Comparison of ENCODE assay signal across 31 cellular contexts in genomic region chr1:117633068-117633345, GRCh38. TPM values are rescaled to one million over a fixed set of nuclear protein-coding genes. Genes with fewer than 3 reads are reported as not detected.
A peak's percentile ranks its signal among the peaks of the same experiment; 100 is the strongest.
DNase-seq lines count a peak whose midpoint lies in the region; ATAC-seq, FAIRE-seq and TF ChIP-seq lines count a peak whose summit lies in the region.
"Had no signal": no experiment of that assay in that cellular context is flagged by ENCODE, and none has a peak within 500 bp of the region (broad histone marks: within the 10 kb centered on the region; RNA-seq: fewer than 3 reads in every experiment).

No MANE protein-coding gene starts in this region.

- POLR2A ChIA-PET in H1 (lab: Charles Lee; ENCODE audit: partially characterized antibody): interaction anchor here (2.9 kb wide), 1 partner anchor 26 kb away, joined by 12 read pairs; the partner anchor contains the start of gene TENT5C

- no peak overlapping the region for H3K9ac ChIP-seq in OCI-LY3 (ENCODE audit: low read length)
- no peak overlapping the region for H3K9ac ChIP-seq in H1 (replicated peaks in 1 of 4; ENCODE audit: extremely low read depth in 1 of 4, low read depth in 3 of 4, low read length in 3 of 4)
- H3K9ac ChIP-seq: BLaER1, neural progenitor cell had no signal

- no peak for TF ChIP-seq EP300 in H1 (IDR thresholded peaks at IDR 0.05; ENCODE audit: borderline replicate concordance in 1 of 2, low read depth in 2 of 2, low read length in 2 of 2)

- H4K8ac ChIP-seq in H1 (ENCODE audit: extremely low read depth, insufficient read depth, low read length): peak overlapping the region; percentile 73; the same call in 1 of the 2 replicates

- no peak overlapping the region for H3K14ac ChIP-seq in H1 (ENCODE audit: insufficient read length)

- H3K9me3 Mint-ChIP-seq in CD4-positive, CD25-positive, alpha-beta regulatory T cell: peaks cover 0 to 1% (median 0%) of the 10 kb centered on the region in 7 donors
- H3K9me3 Mint-ChIP-seq: activated T-cell treated with anti-CD3 and anti-CD28 coated beads, Interleukin-2, amount 50 U/mL, for 4 hours; HFFc6; neural progenitor cell; stimulated activated naive CD8-positive, alpha-beta T cell treated with anti-CD3 and anti-CD28 coated beads, Interleukin-15, amount 100 ng/mL, for 72 hours had no signal

- 90% methylated on average over 5 of the region's 5 CpGs; no CpG with 5 or more reads in 1 of the 2 experiments for WGBS in H1 (ENCODE audit: extremely low coverage in 1 of 2, insufficient coverage in 1 of 2, insufficient read length in 1 of 2, insufficient replicate concordance in 2 of 2, low coverage in 1 of 2, low lambda C conversion rate in 2 of 2, missing lambda C conversion rate in 1 of 2), 2 experiments
- whole genome bisulfite sequencing in psoas muscle, 3 donors: 25 to 51% (median 26%) methylated on average over 5 of the region's 5 CpGs

- peak overlapping the region in 2 of 3 donors; percentile 64 to 75 for H3K27ac Mint-ChIP-seq in CD4-positive, CD25-positive, alpha-beta regulatory T cell
- H3K27ac Mint-ChIP-seq: brain; HFFc6; neural progenitor cell; stimulated activated naive CD8-positive, alpha-beta T cell treated with anti-CD3 and anti-CD28 coated beads, Interleukin-15, amount 100 ng/mL, for 72 hours had no signal

- H2BK12ac ChIP-seq in H1 (ENCODE audit: low read depth, low read length): no peak overlapping the region

- H2BK120ac ChIP-seq in H1 (replicated peaks; ENCODE audit: low read depth, low read length): no peak overlapping the region

- H3K4me3 Mint-ChIP-seq in CD4-positive, CD25-positive, alpha-beta regulatory T cell: peak overlapping the region; percentile 4 to 87 (median 20)
- H3K4me3 Mint-ChIP-seq: activated T-cell treated with anti-CD3 and anti-CD28 coated beads, Interleukin-2, amount 50 U/mL, for 4 hours; brain; HFFc6; neural progenitor cell; stimulated activated naive CD8-positive, alpha-beta T cell treated with anti-CD3 and anti-CD28 coated beads, Interleukin-15, amount 100 ng/mL, for 72 hours had no signal

- TF ChIP-seq POLR2A in H1 (IDR thresholded peaks at IDR 0.05; ENCODE audit: control extremely low read depth in 1 of 2, low read depth in 2 of 2, low read length in 2 of 2): no peak

- H4K5ac ChIP-seq in H1 (ENCODE audit: insufficient read length, low read depth, low read length): no peak overlapping the region

- FAIRE-seq in H1 (lab: Jason Lieb, UNC): no peak
- FAIRE-seq: G401.6, GM19239, keratinocyte had no signal

- intact Hi-C loops in psoas muscle (cut with DNase I): no loop called here

- H3K4me1 ChIP-seq in CD4-positive, CD25-positive, alpha-beta regulatory T cell (ENCODE audit: control insufficient read depth, insufficient read depth, low read length, poor library complexity, severe bottlenecking): peaks cover 53% of the 10 kb centered on the region
- H3K4me1 ChIP-seq in OCI-LY3 (ENCODE audit: low read length): peaks cover 66% of the 10 kb centered on the region
- peaks cover 5 to 16% (median 8%) of the 10 kb centered on the region in 4 experiments; a peak in 6 of 7 replicates for H3K4me1 ChIP-seq in H1 (replicated peaks in 1 of 4; ENCODE audit: control insufficient read depth in 3 of 4, insufficient read depth in 4 of 4, low read length in 3 of 4)
- H3K4me1 ChIP-seq in psoas muscle: peaks cover 35% of the 10 kb centered on the region
- H3K4me1 ChIP-seq: neural progenitor cell, sigmoid colon, tibial nerve had no signal

- no peak for DNase-seq in CD4-positive, CD25-positive, alpha-beta regulatory T cell
- DNase-seq in H1 (ENCODE audit: low read depth in 1 of 2, low spot score in 2 of 2) (no peak), psoas muscle (no peak), NCI-H69 (lab: John Stamatoyannopoulos, UW) (no peak), putamen (ENCODE audit: low spot score) (no peak)
- DNase-seq in stimulated activated CD4-positive, alpha-beta T cell treated with anti-CD3 and anti-CD28 coated beads, Interleukin-2, amount 100 ng/mL, for 24 hours: no peak
- DNase-seq: activated CD4-positive, CD25-positive, alpha-beta regulatory T cell treated with anti-CD3 and anti-CD28 coated beads, Interleukin-2, amount 50 U/mL, for 72 hours; activated naive CD4-positive, alpha-beta T cell treated with Interleukin-2 at 50 U/mL for 16 hours; activated T-cell treated with anti-CD3 and anti-CD28 coated beads, Interleukin-2, amount 50 U/mL, for 4 hours; COR-L47; HFFc6; left ventricle myocardium superior; mucosa of descending colon; NCI-H1105 treated with DMSO at 0.1 percent for 48 hours; NCI-H1930; NCI-H2227 treated with DMSO at 0.1 percent for 48 hours; NCI-H748 treated with DMSO at 0.1 percent for 48 hours; sigmoid colon; stimulated activated naive CD8-positive, alpha-beta T cell treated with anti-CD3 and anti-CD28 coated beads, Interleukin-15, amount 100 ng/mL, for 72 hours; T-helper 1 cell had no signal

- H3K79me2 ChIP-seq in OCI-LY3 (ENCODE audit: low read length) (no peaks in the 10 kb centered on the region), H1 (ENCODE audit: control insufficient read depth in 1 of 2, insufficient read depth in 2 of 2, low read length in 2 of 2) (no peaks in the 10 kb centered on the region)

- peak overlapping the region; percentile 7 for H3K4me3 ChIP-seq in CD4-positive, CD25-positive, alpha-beta regulatory T cell (ENCODE audit: low read depth, low read length)
- no peak overlapping the region; the same call in 1 of the 2 replicates for H3K4me3 ChIP-seq in OCI-LY3 (ENCODE audit: low read length)
- H3K4me3 ChIP-seq in H1 (ENCODE audit: extremely low read depth in 1 of 4, insufficient read depth in 2 of 4, low read depth in 3 of 4, low read length in 4 of 4): no peak overlapping the region
- H3K4me3 ChIP-seq in psoas muscle: no peak overlapping the region
- H3K4me3 ChIP-seq: BLaER1, K562, mucosa of descending colon, neural progenitor cell, sigmoid colon, tibial nerve had no signal

- no peak overlapping the region for H2BK20ac ChIP-seq in H1 (ENCODE audit: low read length)

- no peaks in the 10 kb centered on the region for H3K27me3 Mint-ChIP-seq in CD4-positive, CD25-positive, alpha-beta regulatory T cell

- no peak overlapping the region for H2BK5ac ChIP-seq in H1 (ENCODE audit: low read depth, low read length)

- H3K36me3 Mint-ChIP-seq in CD4-positive, CD25-positive, alpha-beta regulatory T cell: peaks cover 18% of the 10 kb centered on the region
- H3K36me3 Mint-ChIP-seq: brain, neural progenitor cell had no signal

- CTCF ChIA-PET in H1 (lab: Charles Lee; ENCODE audit: partially characterized antibody): interaction anchor here (0.7 to 1.9 kb wide), 5 partner anchors 12 to 121 kb away, joined by 3 to 7 read pairs (median 3); no protein-coding TSS in a partner anchor

- H3K4ac ChIP-seq in H1 (replicated peaks; ENCODE audit: insufficient read length, low read depth, low read length): no peak overlapping the region

- H3K79me1 ChIP-seq in H1 (ENCODE audit: low read depth, low read length): no peaks in the 10 kb centered on the region

- H3K56ac ChIP-seq in H1 (replicated peaks; ENCODE audit: insufficient read length, low read depth, low read length): no peak overlapping the region

- H3K4me1 Mint-ChIP-seq in CD4-positive, CD25-positive, alpha-beta regulatory T cell: peaks cover 11 to 83% (median 61%) of the 10 kb centered on the region in 4 donors
- H3K4me1 Mint-ChIP-seq: brain had no signal

- peaks cover 5% of the 10 kb centered on the region for H3K36me3 ChIP-seq in CD4-positive, CD25-positive, alpha-beta regulatory T cell (ENCODE audit: control insufficient read depth, insufficient read depth, low read length)
- H3K36me3 ChIP-seq in OCI-LY3 (replicated peaks; ENCODE audit: low read depth, low read length) (no peaks in the 10 kb centered on the region), H1 (ENCODE audit: control insufficient read depth in 2 of 4, insufficient read depth in 4 of 4, low read length in 3 of 4) (no peaks in the 10 kb centered on the region), psoas muscle (ENCODE audit: insufficient read depth in 1 of 2, low read depth in 1 of 2) (no peaks in the 10 kb centered on the region)
- H3K36me3 ChIP-seq: BLaER1, neural progenitor cell, sigmoid colon, tibial nerve had no signal

- no peak overlapping the region for H3K23ac ChIP-seq in H1 (ENCODE audit: insufficient read length)

- no peaks in the 10 kb centered on the region for H3K9me3 ChIP-seq in CD4-positive, CD25-positive, alpha-beta regulatory T cell (ENCODE audit: control insufficient read depth in 2 of 2, low read length in 2 of 2)
- H3K9me3 ChIP-seq in OCI-LY3 (ENCODE audit: insufficient read depth, low read length) (no peaks in the 10 kb centered on the region), H1 (ENCODE audit: insufficient read depth in 2 of 2, low read depth in 1 of 2, low read length in 1 of 2) (no peaks in the 10 kb centered on the region), psoas muscle (no peaks in the 10 kb centered on the region)
- H3K9me3 ChIP-seq: BLaER1, mucosa of descending colon, sigmoid colon, tibial nerve had no signal

- ATAC-seq in CD4-positive, CD25-positive, alpha-beta regulatory T cell (ENCODE audit: low read depth in 2 of 2): no peak
- ATAC-seq in psoas muscle: peak in 1 of 4 donors; percentile 0
- ATAC-seq: K562; left ventricle myocardium superior; stimulated activated naive CD8-positive, alpha-beta T cell treated with anti-CD3 and anti-CD28 coated beads, Interleukin-15, amount 100 ng/mL, for 72 hours had no signal

- H4K91ac ChIP-seq in H1 (replicated peaks; ENCODE audit: insufficient read length, low read length): no peak overlapping the region

- H3K27ac ChIP-seq in CD4-positive, CD25-positive, alpha-beta regulatory T cell (ENCODE audit: insufficient read depth, low read length, poor library complexity, severe bottlenecking): no peak overlapping the region
- H3K27ac ChIP-seq in OCI-LY3 (ENCODE audit: low read length) (no peak overlapping the region), H1 (ENCODE audit: low read depth, low read length) (no peak overlapping the region), psoas muscle (peak overlapping the region; percentile 67)
- H3K27ac ChIP-seq: BLaER1, neural progenitor cell, RWPE1, sigmoid colon, tibial nerve had no signal

- H4K20me1 ChIP-seq in OCI-LY3 (ENCODE audit: insufficient read depth, low read length): no peaks in the 10 kb centered on the region
- H4K20me1 ChIP-seq in H1 (replicated peaks in 1 of 2; ENCODE audit: control insufficient read depth in 1 of 2, insufficient read depth in 2 of 2, low read length in 2 of 2): no peaks in the 10 kb centered on the region
- H4K20me1 ChIP-seq: BLaER1 had no signal

- no peak overlapping the region for H2BK15ac ChIP-seq in H1 (ENCODE audit: low read length)

- no peaks in the 10 kb centered on the region for H3K23me2 ChIP-seq in H1 (ENCODE audit: low read depth, low read length)

- H2AFZ ChIP-seq in OCI-LY3 (ENCODE audit: low read depth, low read length) (no peak overlapping the region), H1 (ENCODE audit: low read length) (peak overlapping the region; percentile 73)
- H2AFZ ChIP-seq: neural progenitor cell had no signal

- H3K27me3 ChIP-seq in CD4-positive, CD25-positive, alpha-beta regulatory T cell (ENCODE audit: control insufficient read depth, insufficient read depth, low read length): no peaks in the 10 kb centered on the region
- H3K27me3 ChIP-seq in OCI-LY3 (ENCODE audit: low read depth, low read length): peaks cover 3% of the 10 kb centered on the region
- H3K27me3 ChIP-seq in H1 (replicated peaks in 1 of 4; ENCODE audit: control insufficient read depth in 3 of 4, extremely low read depth in 1 of 4, insufficient read depth in 3 of 4, low read length in 3 of 4): 0 out of 7 replicates have a peak, but pooled peaks cover 0 to 2% (median 0%) of the 10 kb centered on the region in 4 experiments
- no peaks in the 10 kb centered on the region for H3K27me3 ChIP-seq in psoas muscle (ENCODE audit: insufficient read depth in 3 of 3, low read length in 2 of 3)
- H3K27me3 ChIP-seq: BLaER1, neural progenitor cell, sigmoid colon, tibial nerve had no signal

- H3K4me2 ChIP-seq in OCI-LY3 (ENCODE audit: low read length): peak overlapping the region; percentile 61
- peak overlapping the region in 1 of 2 experiments; percentile 47; a peak in 2 of 4 replicates for H3K4me2 ChIP-seq in H1 (ENCODE audit: insufficient read depth in 1 of 2, low read depth in 2 of 2, low read length in 2 of 2)
- H3K4me2 ChIP-seq: neural progenitor cell had no signal

- no peak for TF ChIP-seq RAD21 in H1 (IDR thresholded peaks at IDR 0.05 in 1 of 2, conservative IDR thresholded peaks at IDR 0.05 in 1 of 2; ENCODE audit: low read depth in 2 of 2, low read length in 2 of 2)

- TF ChIP-seq CTCF in OCI-LY3 (IDR thresholded peaks at IDR 0.05; ENCODE audit: low read depth, low read length) (no peak), H1 (IDR thresholded peaks at IDR 0.05; ENCODE audit: control extremely low read depth in 1 of 3, insufficient read depth in 1 of 3, low read depth in 1 of 3, low read length in 3 of 3) (no peak), psoas muscle (IDR thresholded peaks at IDR 0.05) (no peak)

- H3K18ac ChIP-seq in H1 (ENCODE audit: extremely low read depth, low read length): no peak overlapping the region

- no peak overlapping the region for H2AK5ac ChIP-seq in H1 (ENCODE audit: low read depth, low read length)

RNA-seq across cellular contexts. Expression of gene TENT5C, which starts 27.2 kb away (rescaled TPM):
- 324 TPM for total RNA-seq in CD4-positive, CD25-positive, alpha-beta regulatory T cell
- polyA plus RNA-seq in CD4-positive, CD25-positive, alpha-beta regulatory T cell: 10 to 100 TPM; 19.6 to 64.7 (median 33.0) TPM
- total RNA-seq in H1 (2021; fragmentation: NEBNext Ultra II Directional; extraction: Animal tissue kit (Norgen Biotek cat#: 25700)): 0.75 and 0.99 TPM in 2 replicates
- polyA plus RNA-seq in H1 (2011; rRNA removed): 0.38 TPM in 2 replicates
- polyA plus RNA-seq in H1 (2011; cell fraction: cytosol; rRNA removed): 0.37 TPM
- 0.19 TPM for polyA plus RNA-seq in H1 (2011; cell fraction: nucleus; rRNA removed)
- polyA plus RNA-seq in H1 (2012, experiment 1 of 2): 0.36 to 0.50 TPM (median 0.44 TPM) in 4 replicates
- polyA plus RNA-seq in H1 (2012, experiment 2 of 2): 0.08 TPM
- polyA plus RNA-seq in H1 (2013, experiment 1 of 2): 0.24 TPM
- 0.22 TPM for polyA plus RNA-seq in H1 (2013, experiment 2 of 2)
- 1.6 and 2.4 TPM in 2 replicates for polyA minus RNA-seq in H1 (2011; rRNA and poly(A)+ RNA removed)
- polyA minus RNA-seq in H1 (2011; cell fraction: cytosol; rRNA and poly(A)+ RNA removed): 0.95 TPM
- polyA minus RNA-seq in H1 (2011; cell fraction: nucleus; rRNA and poly(A)+ RNA removed): 1.1 TPM
- total RNA-seq in psoas muscle: 10 to 100 TPM in 3 of 4 donors, 1 to 10 TPM in 1; 3.1 to 31.4 (median 15.9) TPM
- polyA plus RNA-seq in psoas muscle: 1 to 10 TPM; 1.5 to 9.7 (median 2.7) TPM
- total RNA-seq: MCF 10A had no signal

Comparison
In these comparisons a context has a peak if more than half of its experiments do, and no peak if none do; other contexts are left out.
1. RNA of gene TENT5C, which starts 27.2 kb away (total RNA-seq): 324 TPM in CD4-positive, CD25-positive, alpha-beta regulatory T cell (single experiment); 3.1 to 31.4 TPM in psoas muscle and 0.75 to 0.99 TPM in H1; every median in the first group is over 10 times any median in the second.